ENCODE assay signal across 17 cellular contexts in the genomic region with DNA sequence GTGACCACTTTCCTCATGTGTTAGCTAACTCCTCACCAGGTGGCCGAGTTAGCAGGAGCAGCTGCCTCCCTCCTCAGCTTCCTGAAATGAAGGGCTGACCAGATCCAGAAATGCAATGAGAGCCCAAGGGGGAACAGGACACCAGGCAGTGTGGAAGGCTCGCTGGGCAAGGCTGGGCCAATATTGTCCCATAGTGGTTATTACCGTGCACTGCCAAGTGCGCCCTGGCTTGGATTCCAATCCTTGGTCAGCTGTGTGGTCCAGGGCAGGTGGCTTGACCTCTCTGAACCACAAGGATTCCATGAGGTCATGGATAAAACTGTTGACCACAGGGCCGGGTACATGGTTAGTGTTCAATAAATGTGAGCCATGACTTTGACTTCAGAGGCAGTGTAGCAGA. TPM values are rescaled to one million over a fixed set of nuclear protein-coding genes. Genes with fewer than 3 reads are reported as not detected.
DNase-seq lines count a peak whose midpoint lies in the region; ATAC-seq and TF ChIP-seq lines count a peak whose summit lies in the region.
"Had no signal": no experiment of that assay in that cellular context is flagged by ENCODE, and none has a peak within 500 bp of the region (broad histone marks: within the 10 kb centered on the region; RNA-seq: fewer than 3 reads in every experiment).

No MANE protein-coding gene starts in this region.

- H3K27me3 ChIP-seq in esophagus muscularis mucosa = peaks cover 0 to 5% (median 2%) of the 10 kb centered on the region in 4 donors
- no peaks in the 10 kb centered on the region for H3K27me3 ChIP-seq in psoas muscle (ENCODE audit: insufficient read depth in 3 of 3, low read length in 2 of 3)
- no peaks in the 10 kb centered on the region for H3K27me3 ChIP-seq in uterus
- H3K27me3 ChIP-seq in hepatocyte = no peaks in the 10 kb centered on the region
- H3K27me3 ChIP-seq in WERI-Rb-1 (ENCODE audit: insufficient read depth, low read depth, severe bottlenecking) = no peaks in the 10 kb centered on the region

- TF ChIP-seq EP300 in esophagus muscularis mucosa (IDR thresholded peaks at IDR 0.05) = no peak

- no peak overlapping the region for H3K4me3 ChIP-seq in esophagus muscularis mucosa
- peak overlapping the region; percentile 58 for H3K4me3 ChIP-seq in psoas muscle
- H3K4me3 ChIP-seq in uterus = no peak overlapping the region
- no peak overlapping the region for H3K4me3 ChIP-seq in hepatocyte
- no peak overlapping the region for H3K4me3 ChIP-seq in WERI-Rb-1 (ENCODE audit: low read depth, low read length)
- H3K4me3 ChIP-seq: BLaER1 treated with 17β-estradiol and CSF1 and Interleukin-3, amounts not matched to agents 10 nM and 100 nM had no signal

- peaks cover 3% of the 10 kb centered on the region for H3K79me2 ChIP-seq in hepatocyte

- intact Hi-C loops in Right ventricle myocardium inferior (cut with DNase I) (loop anchor here (5.0 kb wide), 1 partner anchor 58 kb away; no protein-coding TSS in a partner anchor), cardiac septum (cut with DNase I) (no loop called here), esophagus muscularis mucosa (cut with DNase I) (loop anchor here (5.0 kb wide), 2 partner anchors 152 to 237 kb away; no protein-coding TSS in a partner anchor), psoas muscle (cut with DNase I) (no loop called here), uterus (cut with DNase I; ENCODE audit: low total_unique reads) (no loop called here)

- no peaks in the 10 kb centered on the region for H3K9me2 ChIP-seq in hepatocyte (replicated peaks; ENCODE audit: insufficient read depth)

- no peaks in the 10 kb centered on the region for H4K20me1 ChIP-seq in hepatocyte (ENCODE audit: insufficient read depth, poor library complexity, severe bottlenecking)

- H3K36me3 ChIP-seq in esophagus muscularis mucosa (no peaks in the 10 kb centered on the region), psoas muscle (ENCODE audit: insufficient read depth in 1 of 2, low read depth in 1 of 2) (peaks cover 0 to 3% of the 10 kb centered on the region in 2 donors), uterus (no peaks in the 10 kb centered on the region), hepatocyte (replicated peaks; ENCODE audit: insufficient read depth, low read depth) (no peaks in the 10 kb centered on the region), WERI-Rb-1 (no peaks in the 10 kb centered on the region)
- H3K36me3 ChIP-seq: BLaER1 treated with 17β-estradiol and CSF1 and Interleukin-3, amounts not matched to agents 10 nM and 100 nM had no signal

- TF ChIP-seq POLR2A in esophagus muscularis mucosa (IDR thresholded peaks at IDR 0.05; ENCODE audit: low read depth) (no peak), uterus (IDR thresholded peaks at IDR 0.05) (no peak)

- no peaks in the 10 kb centered on the region for H3K9me3 ChIP-seq in esophagus muscularis mucosa
- H3K9me3 ChIP-seq in psoas muscle = no peaks in the 10 kb centered on the region
- no peaks in the 10 kb centered on the region for H3K9me3 ChIP-seq in uterus
- no peaks in the 10 kb centered on the region for H3K9me3 ChIP-seq in hepatocyte (ENCODE audit: low read depth)
- peaks cover 1% of the 10 kb centered on the region for H3K9me3 ChIP-seq in WERI-Rb-1 (ENCODE audit: severe bottlenecking)
- H3K9me3 ChIP-seq: BLaER1 treated with 17β-estradiol and CSF1 and Interleukin-3, amounts not matched to agents 10 nM and 100 nM had no signal

- H2AFZ ChIP-seq in hepatocyte = no peak overlapping the region

- ATAC-seq in Right ventricle myocardium inferior (no peak), psoas muscle (peak in 1 of 4 donors; percentile 19), HG02840 (IDR thresholded peaks at IDR 0.05; ENCODE audit: low FRiP score, unreplicated experiment) (no peak)
- ATAC-seq: Panc1 had no signal

- DNase-seq in Right ventricle myocardium inferior (ENCODE audit: missing footprints) (peak; percentile 67), cardiac septum (ENCODE audit: low spot score) (no peak), esophagus muscularis mucosa (ENCODE audit: extremely low spot score) (no peak), psoas muscle (no peak), uterus (no peak), hepatocyte (ENCODE audit: low spot score) (no peak), WERI-Rb-1 (no peak)
- DNase-seq: GOT3, NCI-H1417 treated with DMSO at 0.1 percent for 48 hours, NCI-H2029, NCI-H2171 treated with DMSO at 0.1 percent for 48 hours, NCI-H510A, SHP77 had no signal

- TF ChIP-seq CTCF in esophagus muscularis mucosa (IDR thresholded peaks at IDR 0.05) (no peak), psoas muscle (IDR thresholded peaks at IDR 0.05) (no peak), uterus (IDR thresholded peaks at IDR 0.05) (no peak), hepatocyte (IDR thresholded peaks at IDR 0.05; ENCODE audit: poor library complexity) (no peak), WERI-Rb-1 (IDR thresholded peaks at IDR 0.05; ENCODE audit: low read depth, low read length) (no peak)

- H3K27ac ChIP-seq in esophagus muscularis mucosa (replicated peaks in 1 of 4) (peak overlapping the region; percentile 52 to 96 (median 90)), psoas muscle (peak overlapping the region; percentile 96), uterus (peak overlapping the region; percentile 82 to 94), hepatocyte (no peak overlapping the region), WERI-Rb-1 (no peak overlapping the region)
- H3K27ac ChIP-seq: 22Rv1; BLaER1 treated with 17β-estradiol and CSF1 and Interleukin-3, amounts not matched to agents 10 nM and 100 nM had no signal

- WGBS in esophagus muscularis mucosa = 90% methylated on average over 4 of the region's 5 CpGs
- WGBS in psoas muscle, 3 donors = 35 to 65% (median 40%) methylated on average over 5 of the region's 5 CpGs
- 86% methylated on average over 5 of the region's 5 CpGs for WGBS in hepatocyte (ENCODE audit: low lambda C conversion rate, missing lambda C conversion rate)

- no peak overlapping the region for H3K4me2 ChIP-seq in hepatocyte
- H3K4me2 ChIP-seq: BLaER1 treated with 17β-estradiol and CSF1 and Interleukin-3, amounts not matched to agents 10 nM and 100 nM had no signal

- H3K4me1 ChIP-seq in esophagus muscularis mucosa (peaks cover 24 to 40% (median 27%) of the 10 kb centered on the region in 4 donors), psoas muscle (peaks cover 25% of the 10 kb centered on the region), uterus (no peaks in the 10 kb centered on the region), hepatocyte (ENCODE audit: insufficient read depth) (peaks cover 14% of the 10 kb centered on the region)

RNA-seq across cellular contexts. Expression of a gene that starts 3.6 kb away (rescaled TPM):
- total RNA-seq in Right ventricle myocardium inferior (572 TPM), cardiac septum (529 TPM), esophagus muscularis mucosa (100 to 1,000 TPM; 416 to 573 (median 443) TPM), psoas muscle (1,000 to 10,000 TPM in 2 of 4 donors, 100 to 1,000 TPM in 2; 659 to 1,236 (median 1,042) TPM), uterus (10 to 100 TPM; 10.6 to 49.7 (median 38.3) TPM), hepatocyte (28.5 and 29.7 TPM in 2 replicates)
- polyA plus RNA-seq in psoas muscle (1,000 to 10,000 TPM in 1 of 3 donors, 100 to 1,000 TPM in 2; 398 to 1,629 (median 676) TPM), hepatocyte (39.7 and 45.4 TPM in 2 replicates)

Comparison
In these comparisons a context has a peak if more than half of its experiments do, and no peak if none do; other contexts are left out.
1. intact Hi-C loops: an anchor here in Right ventricle myocardium inferior (5.0 kb wide) and esophagus muscularis mucosa (5.0 kb wide); none called in cardiac septum, psoas muscle and uterus.
2. H3K27ac ChIP-seq: peak in esophagus muscularis mucosa (4 of 4), psoas muscle (single experiment) and uterus (2 of 2); none in hepatocyte (single experiment) and WERI-Rb-1 (single experiment).
3. RNA of a gene that starts 3.6 kb away (total RNA-seq): 659 to 1,236 TPM in psoas muscle, 572 TPM in Right ventricle myocardium inferior (single experiment), 529 TPM in cardiac septum (single experiment) and 416 to 573 TPM in esophagus muscularis mucosa; 10.6 to 49.7 TPM in uterus and 28.5 to 29.7 TPM in hepatocyte; every median in the first group is over 4 times any median in the second.